Comparison of ENCODE assay signal across 8 cellular contexts in the genomic region with DNA sequence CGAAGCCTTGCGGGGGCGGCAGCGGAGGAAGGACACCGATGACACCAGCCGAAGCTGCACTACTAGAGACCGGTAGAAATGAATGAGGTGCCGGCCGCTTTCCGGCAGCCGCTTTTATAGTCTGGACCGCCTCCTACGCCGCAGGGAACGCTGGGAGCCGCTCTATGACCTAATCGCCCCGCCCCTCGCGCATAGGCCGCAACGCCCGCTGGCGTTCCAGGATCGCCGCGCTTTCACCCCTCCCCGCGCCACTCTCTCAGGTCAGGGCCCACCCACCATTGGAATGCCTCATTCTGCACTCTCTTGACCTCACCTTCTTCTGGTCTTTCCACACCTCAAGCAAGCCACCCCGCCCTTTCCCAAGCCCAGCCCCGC. TPM values are rescaled to one million over a fixed set of nuclear protein-coding genes. Genes with fewer than 3 reads are reported as not detected.
DNase-seq lines count a peak whose midpoint lies in the region; ATAC-seq and TF ChIP-seq lines count a peak whose summit lies in the region.

A gene (minus strand): TSS at position 89 of the 375 bp plus-strand sequence. CDS start 170 bp downstream, outside the sequence.

- no peak for DNase-seq in BJ (ENCODE audit: low read depth)
- peak; percentile 100 for DNase-seq in NCI-H82 (lab: John Stamatoyannopoulos, UW)
- DNase-seq in activated CD4-positive, alpha-beta T cell treated with anti-CD3 and anti-CD28 coated beads, Interleukin-2, amount 50 U/mL, for 4 hours: peak; percentile 97 to 98
- peak; percentile 92 to 98 for DNase-seq in dermis microvascular lymphatic vessel endothelial cell (ENCODE audit: low read depth in 2 of 2)
- peak; percentile 97 for DNase-seq in stimulated activated CD4-positive, alpha-beta T cell treated with anti-CD3 and anti-CD28 coated beads, Interleukin-4, amount 100 ng/mL, for 1 hour

- under 1% methylated on average over 31 of the region's 31 CpGs for WGBS in liver

- H3K36me3 ChIP-seq in BJ (ENCODE audit: control insufficient read depth, insufficient read depth, low read length): peaks cover 23% of the 10 kb centered on the region
- H3K36me3 ChIP-seq in liver (ENCODE audit: control insufficient read depth in 4 of 4, insufficient read depth in 3 of 4, low read depth in 1 of 4, low read length in 3 of 4): peaks cover 5 to 49% (median 33%) of the 10 kb centered on the region in 4 donors

- H3K9ac ChIP-seq in liver (ENCODE audit: low read depth in 1 of 2, low read length in 2 of 2): peak within 1 kb of the TSS; percentile 99

- H3K27me3 ChIP-seq in BJ (ENCODE audit: control insufficient read depth, insufficient read depth, low read length) (no peaks in the 10 kb centered on the region), liver (ENCODE audit: control insufficient read depth in 4 of 4, insufficient read depth in 4 of 4, low read length in 3 of 4) (no peaks in the 10 kb centered on the region)

- H3K4me3 ChIP-seq in BJ (ENCODE audit: low read depth, low read length) (peak within 1 kb of the TSS; percentile 99), liver (ENCODE audit: low read depth in 1 of 3, low read length in 3 of 3) (peak within 1 kb of the TSS; percentile 64 to 99 (median 99))

- no peak for TF ChIP-seq CTCF in BJ (IDR thresholded peaks at IDR 0.05; ENCODE audit: insufficient read depth, low read depth, low read length)
- no peak for TF ChIP-seq CTCF in liver (IDR thresholded peaks at IDR 0.05; ENCODE audit: low read depth, low read length, missing input control)

- POLR2A ChIA-PET in BJ (lab: Charles Lee): interaction anchor here (0.6 to 1.2 kb wide), 6 partner anchors 9 to 1141 kb away, joined by 3 to 9 read pairs (median 5); a partner anchor contains a TSS

- no peaks in the 10 kb centered on the region for H3K9me3 ChIP-seq in liver (ENCODE audit: control insufficient read depth in 4 of 4, low read length in 3 of 4)

- no peak for TF ChIP-seq RAD21 in liver (IDR thresholded peaks at IDR 0.05)

- H3K27ac ChIP-seq in liver (ENCODE audit: low read depth in 1 of 2, low read length in 2 of 2): peak within 1 kb of the TSS; percentile 98 to 100

- ATAC-seq in GM19351 (IDR thresholded peaks at IDR 0.05; ENCODE audit: unreplicated experiment): peak; percentile 59
- ATAC-seq in HG03521 (IDR thresholded peaks at IDR 0.05; ENCODE audit: unreplicated experiment): peak; percentile 51

- CTCF ChIA-PET in BJ (lab: Yijun Ruan, JAX): interaction anchor here (1.1 to 7.5 kb wide), 4 partner anchors 14 to 143 kb away, joined by 3 to 33 read pairs (median 14); no protein-coding TSS in a partner anchor

- peaks cover 3 to 42% (median 28%) of the 10 kb centered on the region in 4 donors for H3K4me1 ChIP-seq in liver (ENCODE audit: control insufficient read depth in 4 of 4, insufficient read depth in 4 of 4, low read length in 3 of 4)

TF ChIP-seq in liver, 16 proteins besides CTCF, POLR2A, EP300 and RAD21:
- no peak for TF ChIP-seq NR2F2 (IDR thresholded peaks at IDR 0.05)
- peak; percentile 99 for TF ChIP-seq TAF1 (conservative IDR thresholded peaks at IDR 0.05)
- no peak for TF ChIP-seq FOXA1 (IDR thresholded peaks at IDR 0.05)
- TF ChIP-seq JUND (IDR thresholded peaks at IDR 0.05): peak; percentile 67 to 73
- TF ChIP-seq, protein P1, sequence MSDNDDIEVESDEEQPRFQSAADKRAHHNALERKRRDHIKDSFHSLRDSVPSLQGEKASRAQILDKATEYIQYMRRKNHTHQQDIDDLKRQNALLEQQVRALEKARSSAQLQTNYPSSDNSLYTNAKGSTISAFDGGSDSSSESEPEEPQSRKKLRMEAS (IDR thresholded peaks at IDR 0.05): no peak
- TF ChIP-seq FOXA2 (IDR thresholded peaks at IDR 0.05): no peak
- no peak for TF ChIP-seq GABPA (IDR thresholded peaks at IDR 0.05 in 1 of 2, conservative IDR thresholded peaks at IDR 0.05 in 1 of 2)
- no peak for TF ChIP-seq YY1 (IDR thresholded peaks at IDR 0.05)
- TF ChIP-seq SP1 (IDR thresholded peaks at IDR 0.05): no peak
- no peak for TF ChIP-seq HNF4G (IDR thresholded peaks at IDR 0.05)
- TF ChIP-seq, protein P2, sequence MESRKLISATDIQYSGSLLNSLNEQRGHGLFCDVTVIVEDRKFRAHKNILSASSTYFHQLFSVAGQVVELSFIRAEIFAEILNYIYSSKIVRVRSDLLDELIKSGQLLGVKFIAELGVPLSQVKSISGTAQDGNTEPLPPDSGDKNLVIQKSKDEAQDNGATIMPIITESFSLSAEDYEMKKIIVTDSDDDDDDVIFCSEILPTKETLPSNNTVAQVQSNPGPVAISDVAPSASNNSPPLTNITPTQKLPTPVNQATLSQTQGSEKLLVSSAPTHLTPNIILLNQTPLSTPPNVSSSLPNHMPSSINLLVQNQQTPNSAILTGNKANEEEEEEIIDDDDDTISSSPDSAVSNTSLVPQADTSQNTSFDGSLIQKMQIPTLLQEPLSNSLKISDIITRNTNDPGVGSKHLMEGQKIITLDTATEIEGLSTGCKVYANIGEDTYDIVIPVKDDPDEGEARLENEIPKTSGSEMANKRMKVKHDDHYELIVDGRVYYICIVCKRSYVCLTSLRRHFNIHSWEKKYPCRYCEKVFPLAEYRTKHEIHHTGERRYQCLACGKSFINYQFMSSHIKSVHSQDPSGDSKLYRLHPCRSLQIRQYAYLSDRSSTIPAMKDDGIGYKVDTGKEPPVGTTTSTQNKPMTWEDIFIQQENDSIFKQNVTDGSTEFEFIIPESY (IDR thresholded peaks at IDR 0.05): peak; percentile 6
- TF ChIP-seq RXRA (IDR thresholded peaks at IDR 0.05): no peak
- TF ChIP-seq EGR1 (IDR thresholded peaks at IDR 0.05; ENCODE audit: low read depth in 2 of 2): peak; percentile 87 to 93
- peak in 1 of 2 donors; percentile 27 for TF ChIP-seq HNF4A (conservative IDR thresholded peaks at IDR 0.05)
- TF ChIP-seq, protein P3, sequence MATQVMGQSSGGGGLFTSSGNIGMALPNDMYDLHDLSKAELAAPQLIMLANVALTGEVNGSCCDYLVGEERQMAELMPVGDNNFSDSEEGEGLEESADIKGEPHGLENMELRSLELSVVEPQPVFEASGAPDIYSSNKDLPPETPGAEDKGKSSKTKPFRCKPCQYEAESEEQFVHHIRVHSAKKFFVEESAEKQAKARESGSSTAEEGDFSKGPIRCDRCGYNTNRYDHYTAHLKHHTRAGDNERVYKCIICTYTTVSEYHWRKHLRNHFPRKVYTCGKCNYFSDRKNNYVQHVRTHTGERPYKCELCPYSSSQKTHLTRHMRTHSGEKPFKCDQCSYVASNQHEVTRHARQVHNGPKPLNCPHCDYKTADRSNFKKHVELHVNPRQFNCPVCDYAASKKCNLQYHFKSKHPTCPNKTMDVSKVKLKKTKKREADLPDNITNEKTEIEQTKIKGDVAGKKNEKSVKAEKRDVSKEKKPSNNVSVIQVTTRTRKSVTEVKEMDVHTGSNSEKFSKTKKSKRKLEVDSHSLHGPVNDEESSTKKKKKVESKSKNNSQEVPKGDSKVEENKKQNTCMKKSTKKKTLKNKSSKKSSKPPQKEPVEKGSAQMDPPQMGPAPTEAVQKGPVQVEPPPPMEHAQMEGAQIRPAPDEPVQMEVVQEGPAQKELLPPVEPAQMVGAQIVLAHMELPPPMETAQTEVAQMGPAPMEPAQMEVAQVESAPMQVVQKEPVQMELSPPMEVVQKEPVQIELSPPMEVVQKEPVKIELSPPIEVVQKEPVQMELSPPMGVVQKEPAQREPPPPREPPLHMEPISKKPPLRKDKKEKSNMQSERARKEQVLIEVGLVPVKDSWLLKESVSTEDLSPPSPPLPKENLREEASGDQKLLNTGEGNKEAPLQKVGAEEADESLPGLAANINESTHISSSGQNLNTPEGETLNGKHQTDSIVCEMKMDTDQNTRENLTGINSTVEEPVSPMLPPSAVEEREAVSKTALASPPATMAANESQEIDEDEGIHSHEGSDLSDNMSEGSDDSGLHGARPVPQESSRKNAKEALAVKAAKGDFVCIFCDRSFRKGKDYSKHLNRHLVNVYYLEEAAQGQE (IDR thresholded peaks at IDR 0.05): peak; percentile 92
- TF ChIP-seq, protein P4, sequence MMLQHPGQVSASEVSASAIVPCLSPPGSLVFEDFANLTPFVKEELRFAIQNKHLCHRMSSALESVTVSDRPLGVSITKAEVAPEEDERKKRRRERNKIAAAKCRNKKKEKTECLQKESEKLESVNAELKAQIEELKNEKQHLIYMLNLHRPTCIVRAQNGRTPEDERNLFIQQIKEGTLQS (IDR thresholded peaks at IDR 0.05): peak; percentile 53

RNA-seq across cellular contexts. Expression of the gene that starts here (rescaled TPM):
- 636 and 850 TPM in 2 replicates for polyA plus RNA-seq in BJ (2011; rRNA removed)
- polyA minus RNA-seq in BJ (2011; rRNA and poly(A)+ RNA removed): 589 and 728 TPM in 2 replicates
- total RNA-seq in dermis microvascular lymphatic vessel endothelial cell: 259 and 342 TPM in 2 replicates
- 100 to 1,000 TPM; 165 to 357 TPM for total RNA-seq in liver
- polyA plus RNA-seq in liver: 100 to 1,000 TPM; 249 to 329 TPM
